23 cellular contexts compared by ENCODE assay signal in genomic region chr18:36448384-36449290, GRCh38.
DNase-seq lines count a peak whose midpoint lies in the region; ATAC-seq and TF ChIP-seq lines count a peak whose summit lies in the region.
"Had no signal": no experiment of that assay in that cellular context is flagged by ENCODE, and none has a peak within 500 bp of the region (broad histone marks: within the 10 kb centered on the region; RNA-seq: fewer than 3 reads in every experiment).

No MANE protein-coding gene starts in this region.

- H3K4me2 ChIP-seq in mesenchymal stem cell (ENCODE audit: low read length, poor library complexity, severe bottlenecking) (no peak overlapping the region), mesendoderm (ENCODE audit: low read length) (no peak overlapping the region)
- H3K4me2 ChIP-seq: hepatocyte had no signal

- intact Hi-C loops in Right ventricle myocardium inferior (cut with DNase I), result no loop called here

- H3K4me3 ChIP-seq in right atrium auricular region (no peak overlapping the region), endodermal cell (ENCODE audit: low read length) (no peak overlapping the region), mesenchymal stem cell (ENCODE audit: insufficient read depth in 1 of 2, low read depth in 1 of 2, low read length in 2 of 2) (no peak overlapping the region), mesendoderm (ENCODE audit: low read length) (no peak overlapping the region)
- H3K4me3 ChIP-seq: body of pancreas, hepatocyte had no signal

- peaks cover 11% of the 10 kb centered on the region for H3K4me1 Mint-ChIP-seq in endodermal cell
- H3K4me1 Mint-ChIP-seq: activated naive CD8-positive, alpha-beta T cell treated with anti-CD3 and anti-CD28 coated beads, Interleukin-2, amount 50 U/mL, for 24 hours had no signal

- H3K36me3 ChIP-seq in right atrium auricular region (no peaks in the 10 kb centered on the region), endodermal cell (ENCODE audit: control insufficient read depth, insufficient read depth, low read length) (no peaks in the 10 kb centered on the region), mesenchymal stem cell (ENCODE audit: control insufficient read depth in 1 of 2, insufficient read depth in 2 of 2, low read depth in 1 of 2, low read length in 2 of 2) (no peaks in the 10 kb centered on the region), mesendoderm (ENCODE audit: control insufficient read depth, insufficient read depth, low read length) (no peaks in the 10 kb centered on the region)
- H3K36me3 ChIP-seq: BE2C had no signal

- H4K8ac ChIP-seq in mesenchymal stem cell (ENCODE audit: low read length) (peak overlapping the region; percentile 20), mesendoderm (ENCODE audit: low read depth, low read length) (no peak overlapping the region)

- DNase-seq in Right ventricle myocardium inferior (ENCODE audit: missing footprints) (no peak), right atrium auricular region (ENCODE audit: low spot score) (no peak), endodermal cell (no peak), mesenchymal stem cell (no peak), NCI-H748 (lab: John Stamatoyannopoulos, UW; ENCODE audit: unreplicated experiment) (no peak), GM03348 (ENCODE audit: low spot score) (no peak), mesendoderm (no peak)
- DNase-seq: activated CD4-positive, alpha-beta T cell treated with anti-CD3 and anti-CD28 coated beads, Interleukin-2, amount 50 U/mL, for 1 hour; activated effector memory CD4-positive, alpha-beta T cell treated with Interleukin-2 at 50 U/mL for 16 hours; activated naive CD8-positive, alpha-beta T cell treated with anti-CD3 and anti-CD28 coated beads, Interleukin-2, amount 50 U/mL, for 24 hours; BE2C; body of pancreas; Calu3; MM.1S; NCI-H187; NCI-H2227 treated with DMSO at 0.1 percent for 48 hours; NCI-H82; SIG-M5; stimulated activated CD4-positive, alpha-beta T cell treated with anti-CD3 and anti-CD28 coated beads, Interleukin-4, amount 100 ng/mL, for 4 hours had no signal

- H3K23ac ChIP-seq in mesenchymal stem cell (ENCODE audit: low read length in 2 of 2) (no peak overlapping the region), mesendoderm (ENCODE audit: low read length) (no peak overlapping the region)

- H3K27ac ChIP-seq in right atrium auricular region (no peak overlapping the region), endodermal cell (ENCODE audit: low read depth, low read length) (peak overlapping the region; percentile 55), mesenchymal stem cell (ENCODE audit: low read length, poor library complexity, severe bottlenecking) (peak overlapping the region; percentile 96), mesendoderm (ENCODE audit: low read depth, low read length) (no peak overlapping the region)
- H3K27ac ChIP-seq: body of pancreas, hepatocyte, HL-60 had no signal

- H3K27me3 Mint-ChIP-seq in endodermal cell (ENCODE audit: insufficient read depth), result no peaks in the 10 kb centered on the region

- H4K91ac ChIP-seq in mesenchymal stem cell (ENCODE audit: low read length), result no peak overlapping the region

- H2AFZ ChIP-seq in mesenchymal stem cell (ENCODE audit: low read depth, low read length), result no peak overlapping the region
- H2AFZ ChIP-seq: hepatocyte had no signal

- no peaks in the 10 kb centered on the region for H3K79me2 ChIP-seq in mesendoderm (ENCODE audit: control insufficient read depth, insufficient read depth, low read length)
- H3K79me2 ChIP-seq: hepatocyte had no signal

- H3K27me3 ChIP-seq in right atrium auricular region (no peaks in the 10 kb centered on the region), endodermal cell (ENCODE audit: control insufficient read depth, insufficient read depth, low read length, poor library complexity, severe bottlenecking) (no peaks in the 10 kb centered on the region), mesenchymal stem cell (ENCODE audit: control insufficient read depth in 1 of 2, insufficient read depth in 1 of 2, low read length in 2 of 2) (no peaks in the 10 kb centered on the region), mesendoderm (ENCODE audit: insufficient read depth, low read length, poor library complexity) (no peaks in the 10 kb centered on the region)
- H3K27me3 ChIP-seq: BE2C, body of pancreas, hepatocyte had no signal

- H3K4ac ChIP-seq in mesenchymal stem cell (ENCODE audit: low read depth in 1 of 2, low read length in 2 of 2) (no peak overlapping the region), mesendoderm (ENCODE audit: low read depth, low read length) (no peak overlapping the region)

- peak overlapping the region; percentile 30 for H3K27ac Mint-ChIP-seq in endodermal cell
- H3K27ac Mint-ChIP-seq: activated naive CD8-positive, alpha-beta T cell treated with anti-CD3 and anti-CD28 coated beads, Interleukin-2, amount 50 U/mL, for 24 hours; T-helper 1 cell treated with Interleukin-12 subunit alpha and Interleukin-12 subunit beta and Interleukin-4 antibody, amounts not matched to agents 30 μg/mL and 1 μg/mL, for 36 hours had no signal

- peaks cover 4% of the 10 kb centered on the region for H3K9me3 Mint-ChIP-seq in endodermal cell
- H3K9me3 Mint-ChIP-seq: activated naive CD8-positive, alpha-beta T cell treated with anti-CD3 and anti-CD28 coated beads, Interleukin-2, amount 50 U/mL, for 24 hours; T-helper 1 cell treated with Interleukin-12 subunit alpha and Interleukin-12 subunit beta and Interleukin-4 antibody, amounts not matched to agents 30 μg/mL and 1 μg/mL, for 36 hours had no signal

- TF ChIP-seq CTCF in right atrium auricular region (IDR thresholded peaks at IDR 0.05) (no peak), endodermal cell (conservative IDR thresholded peaks at IDR 0.05) (no peak)

- H2BK5ac ChIP-seq in mesenchymal stem cell (ENCODE audit: low read depth, low read length, poor library complexity, severe bottlenecking), result peak overlapping the region; percentile 77
- H2BK5ac ChIP-seq in mesendoderm (ENCODE audit: low read length), result no peak overlapping the region

- peak overlapping the region; percentile 83 for H2AK5ac ChIP-seq in mesenchymal stem cell (ENCODE audit: low read length, severe bottlenecking)
- no peak overlapping the region for H2AK5ac ChIP-seq in mesendoderm (ENCODE audit: low read length)

- no peak overlapping the region for H4K5ac ChIP-seq in mesendoderm (ENCODE audit: low read length)

- H2BK12ac ChIP-seq in mesenchymal stem cell (ENCODE audit: low read length in 2 of 2), result no peak overlapping the region

- H3K36me3 Mint-ChIP-seq in endodermal cell (ENCODE audit: low read depth), result no peaks in the 10 kb centered on the region

- no peak overlapping the region for H3K18ac ChIP-seq in mesenchymal stem cell (ENCODE audit: low read depth in 1 of 2, low read length in 2 of 2)
- no peak overlapping the region for H3K18ac ChIP-seq in mesendoderm (ENCODE audit: low read length)

- WGBS in endodermal cell (ENCODE audit: insufficient coverage in 1 of 2, insufficient read length in 1 of 2), 2 experiments, result 58% methylated on average over 3 of the region's 3 CpGs; no CpG with 5 or more reads in 1 of the 2 experiments
- WGBS in mesenchymal stem cell, result 67% methylated on average over 1 of the region's 3 CpGs
- WGBS in mesendoderm (ENCODE audit: extremely low coverage, insufficient coverage, low lambda C conversion rate), result no CpG with 5 or more reads among the region's 3 CpGs

- H3K4me1 ChIP-seq in right atrium auricular region (peaks cover 0 to 41% of the 10 kb centered on the region in 2 donors), endodermal cell (ENCODE audit: control insufficient read depth, insufficient read depth, low read length) (no peaks in the 10 kb centered on the region), mesenchymal stem cell (ENCODE audit: control insufficient read depth, insufficient read depth, low read depth, low read length) (peaks cover 20% of the 10 kb centered on the region), mesendoderm (ENCODE audit: control insufficient read depth, low read depth, low read length) (no peaks in the 10 kb centered on the region)

- H3K4me3 Mint-ChIP-seq in endodermal cell, result no peak overlapping the region
- H3K4me3 Mint-ChIP-seq: activated naive CD8-positive, alpha-beta T cell treated with anti-CD3 and anti-CD28 coated beads, Interleukin-2, amount 50 U/mL, for 24 hours; T-helper 1 cell treated with Interleukin-12 subunit alpha and Interleukin-12 subunit beta and Interleukin-4 antibody, amounts not matched to agents 30 μg/mL and 1 μg/mL, for 36 hours had no signal

- H3K9ac ChIP-seq in endodermal cell (ENCODE audit: extremely low read depth, low read length, poor library complexity, severe bottlenecking), result no peak overlapping the region
- no peak overlapping the region for H3K9ac ChIP-seq in mesenchymal stem cell (ENCODE audit: low read length)
- H3K9ac ChIP-seq in mesendoderm (ENCODE audit: low read length), result no peak overlapping the region

- H3K9me3 ChIP-seq in right atrium auricular region (no peaks in the 10 kb centered on the region), endodermal cell (ENCODE audit: control insufficient read depth, low read length) (no peaks in the 10 kb centered on the region), mesenchymal stem cell (ENCODE audit: control insufficient read depth, low read length) (no peaks in the 10 kb centered on the region)
- H3K9me3 ChIP-seq: BE2C, body of pancreas had no signal

- H3K79me1 ChIP-seq in mesenchymal stem cell (replicated peaks; ENCODE audit: low read length, poor library complexity, severe bottlenecking), result peaks cover 35% of the 10 kb centered on the region
- H3K79me1 ChIP-seq in mesendoderm (ENCODE audit: low read length), result no peaks in the 10 kb centered on the region

- no peak overlapping the region for H3K56ac ChIP-seq in mesendoderm (ENCODE audit: low read length)

- H3K14ac ChIP-seq in mesenchymal stem cell (ENCODE audit: low read length in 2 of 2), result no peak overlapping the region

- ATAC-seq in Right ventricle myocardium inferior, result peak; percentile 13
- no peak for ATAC-seq in GM18498 (IDR thresholded peaks at IDR 0.05; ENCODE audit: unreplicated experiment)
- ATAC-seq: activated naive CD8-positive, alpha-beta T cell treated with anti-CD3 and anti-CD28 coated beads, Interleukin-2, amount 50 U/mL, for 24 hours; body of pancreas had no signal

- H2BK15ac ChIP-seq in mesenchymal stem cell (ENCODE audit: low read depth, poor library complexity, severe bottlenecking), result no peak overlapping the region
- no peak overlapping the region for H2BK15ac ChIP-seq in mesendoderm (replicated peaks; ENCODE audit: low read depth)

- no peak overlapping the region for H2BK120ac ChIP-seq in mesenchymal stem cell (ENCODE audit: low read depth, low read length)
- H2BK120ac ChIP-seq in mesendoderm (ENCODE audit: low read depth, low read length), result no peak overlapping the region

Comparison
In these comparisons a context has a peak if more than half of its experiments do, and no peak if none do; other contexts are left out.
1. H3K27ac ChIP-seq: peak in endodermal cell (single experiment) and mesenchymal stem cell (single experiment); none in right atrium auricular region (0 of 2) and mesendoderm (single experiment).